14 cellular contexts compared by ENCODE assay signal in the genomic region with DNA sequence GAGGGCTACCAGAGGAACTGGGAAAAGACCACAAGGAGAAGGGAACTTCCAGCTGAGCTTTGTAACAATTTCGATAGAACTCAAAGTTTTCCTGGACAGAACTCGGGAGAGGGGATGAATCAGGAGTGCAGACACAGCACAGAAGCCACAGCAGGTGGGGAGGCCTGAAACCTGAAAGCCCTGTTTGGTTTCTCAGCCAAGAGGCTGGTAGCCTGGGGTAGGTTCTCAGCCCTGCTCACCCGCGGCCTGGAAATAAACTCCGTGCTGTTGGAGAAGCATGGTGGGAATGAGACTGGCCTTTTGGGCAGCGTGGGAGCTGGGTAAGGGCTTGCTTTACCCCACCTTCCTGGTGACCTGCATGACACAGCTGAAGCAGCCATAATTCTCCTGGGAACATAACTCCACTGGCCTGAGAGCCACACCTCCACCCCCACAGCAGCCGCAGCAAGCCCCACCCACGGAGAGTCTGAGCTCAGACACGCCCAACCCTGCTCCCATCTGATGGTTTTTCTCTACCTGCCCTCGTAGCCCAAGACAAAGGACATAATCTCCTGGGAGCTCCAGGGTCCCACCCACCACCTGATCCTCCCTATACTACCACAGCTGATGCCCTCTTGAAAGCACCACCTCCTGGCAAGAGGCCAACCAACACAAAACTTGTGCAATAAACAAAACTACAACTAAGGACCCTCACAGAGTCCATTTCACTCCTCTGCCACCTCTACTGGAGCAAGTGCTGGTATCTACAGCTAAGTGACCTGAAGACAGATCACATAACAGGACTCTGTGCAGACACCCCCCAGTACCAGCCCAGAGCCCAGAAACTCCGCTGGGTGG. TPM values are rescaled to one million over a fixed set of nuclear protein-coding genes. Genes with fewer than 3 reads are reported as not detected.
DNase-seq lines count a peak whose midpoint lies in the region; ATAC-seq, FAIRE-seq and TF ChIP-seq lines count a peak whose summit lies in the region.
"Had no signal": no experiment of that assay in that cellular context is flagged by ENCODE, and none has a peak within 500 bp of the region (broad histone marks: within the 10 kb centered on the region; RNA-seq: fewer than 3 reads in every experiment).

No MANE protein-coding gene starts in this region.

- H3K4me1 ChIP-seq in HUES64 (ENCODE audit: insufficient read depth, low read length) (0 out of 2 replicates have a peak, but pooled peaks cover 7% of the 10 kb centered on the region), neural progenitor cell (peaks cover 16% of the 10 kb centered on the region), osteoblast (ENCODE audit: insufficient read depth, low read length) (peaks cover 10% of the 10 kb centered on the region)

- POLR2A ChIA-PET in WTC11 (lab: Charles Lee) = interaction anchor here (0.5 kb wide), 1 partner anchor 48 kb away, joined by 3 read pairs; no protein-coding TSS in a partner anchor

- no peaks in the 10 kb centered on the region for H3K9me3 Mint-ChIP-seq in WTC11
- no peaks in the 10 kb centered on the region for H3K9me3 Mint-ChIP-seq in neural progenitor cell
- H3K9me3 Mint-ChIP-seq: activated CD4-positive, alpha-beta T cell treated with anti-CD3 and anti-CD28 coated beads, Interleukin-2, amount 10 ng/mL, durations not matched to agents 7 days and 5 days; CD8-positive, alpha-beta T cell had no signal

- H3K27ac Mint-ChIP-seq in WTC11 (no peak overlapping the region; the same call in 1 of the 2 replicates), neural progenitor cell (peak overlapping the region; percentile 44)
- H3K27ac Mint-ChIP-seq: activated CD4-positive, alpha-beta T cell treated with anti-CD3 and anti-CD28 coated beads, Interleukin-2, amount 10 ng/mL, durations not matched to agents 7 days and 5 days; activated naive CD8-positive, alpha-beta T cell; CD8-positive, alpha-beta T cell had no signal

- 70% methylated on average over 11 of the region's 11 CpGs for WGBS in HUES64

- H3K4me3 Mint-ChIP-seq in WTC11 (no peak overlapping the region), neural progenitor cell (peak overlapping the region; percentile 48)
- H3K4me3 Mint-ChIP-seq: activated CD4-positive, alpha-beta T cell treated with anti-CD3 and anti-CD28 coated beads, Interleukin-2, amount 10 ng/mL, durations not matched to agents 7 days and 5 days; activated naive CD8-positive, alpha-beta T cell; CD8-positive, alpha-beta T cell had no signal

- H3K36me3 Mint-ChIP-seq in WTC11 (no peaks in the 10 kb centered on the region), neural progenitor cell (peaks cover 4% of the 10 kb centered on the region)
- H3K36me3 Mint-ChIP-seq: CD8-positive, alpha-beta T cell had no signal

- ATAC-seq in WTC11 = peak; percentile 97
- ATAC-seq in HG03097 (IDR thresholded peaks at IDR 0.05; ENCODE audit: low FRiP score, unreplicated experiment) = no peak
- ATAC-seq: CD8-positive, alpha-beta T cell had no signal

- H3K36me3 ChIP-seq in HUES64 (ENCODE audit: insufficient read depth, low read length) (no peaks in the 10 kb centered on the region), neural progenitor cell (no peaks in the 10 kb centered on the region), osteoblast (ENCODE audit: insufficient read depth, low read length) (no peaks in the 10 kb centered on the region)

- H3K27ac ChIP-seq in HUES64 (ENCODE audit: low read depth, low read length) (peak overlapping the region; percentile 26; the same call in 1 of the 2 replicates), neural progenitor cell (no peak overlapping the region), osteoblast (ENCODE audit: low read depth, low read length) (no peak overlapping the region)

- FAIRE-seq in GM18507 (lab: Jason Lieb, UNC) = peak; percentile 85
- FAIRE-seq: GM12892 had no signal

- no peaks in the 10 kb centered on the region for H3K27me3 Mint-ChIP-seq in WTC11 (ENCODE audit: low read depth)
- H3K27me3 Mint-ChIP-seq in neural progenitor cell (ENCODE audit: insufficient read depth, low read depth) = no peaks in the 10 kb centered on the region
- H3K27me3 Mint-ChIP-seq: activated CD4-positive, alpha-beta T cell treated with anti-CD3 and anti-CD28 coated beads, Interleukin-2, amount 10 ng/mL, durations not matched to agents 7 days and 5 days; activated naive CD8-positive, alpha-beta T cell had no signal

- no peak overlapping the region for H3K4me3 ChIP-seq in HUES64 (ENCODE audit: low read length)
- no peak overlapping the region for H3K4me3 ChIP-seq in neural progenitor cell
- no peak overlapping the region for H3K4me3 ChIP-seq in osteoblast (ENCODE audit: insufficient read depth, low read length)

- H3K79me2 ChIP-seq in neural progenitor cell (ENCODE audit: low read depth) = peaks cover 10% of the 10 kb centered on the region
- H3K79me2 ChIP-seq in osteoblast (ENCODE audit: insufficient read depth, low read length) = peaks cover 8% of the 10 kb centered on the region

- CTCF ChIA-PET in WTC11 (lab: Charles Lee) = no interaction called here

- TF ChIP-seq CTCF in WTC11 (IDR thresholded peaks at IDR 0.05) = no peak
- no peak for TF ChIP-seq CTCF in neural progenitor cell (IDR thresholded peaks at IDR 0.05)
- no peak for TF ChIP-seq CTCF in osteoblast (IDR thresholded peaks at IDR 0.05; ENCODE audit: extremely low read depth, low read depth, low read length)

- H2AFZ ChIP-seq in neural progenitor cell (replicated peaks) (peak overlapping the region; percentile 17), osteoblast (ENCODE audit: low read length) (no peak overlapping the region)

- H3K27me3 ChIP-seq in HUES64 (ENCODE audit: insufficient read depth, low read length) = no peaks in the 10 kb centered on the region
- no peaks in the 10 kb centered on the region for H3K27me3 ChIP-seq in neural progenitor cell
- H3K27me3 ChIP-seq in osteoblast (ENCODE audit: insufficient read depth, low read length) = no peaks in the 10 kb centered on the region

- H4K20me1 ChIP-seq in neural progenitor cell (ENCODE audit: low read depth) (no peaks in the 10 kb centered on the region), osteoblast (ENCODE audit: insufficient read depth, low read length) (peaks cover 4% of the 10 kb centered on the region)

- no peaks in the 10 kb centered on the region for H3K9me3 ChIP-seq in HUES64 (ENCODE audit: insufficient read depth, low read depth, low read length)
- H3K9me3 ChIP-seq in neural progenitor cell (ENCODE audit: low read depth) = no peaks in the 10 kb centered on the region
- H3K9me3 ChIP-seq in osteoblast (ENCODE audit: low read depth, low read length) = no peaks in the 10 kb centered on the region

- no peaks in the 10 kb centered on the region for H3F3A ChIP-seq in neural progenitor cell (ENCODE audit: low read depth)

- H3K4me2 ChIP-seq in neural progenitor cell (peak overlapping the region; percentile 13), osteoblast (ENCODE audit: insufficient read depth, low read length) (no peak overlapping the region)

- no peak for DNase-seq in GM18507 (ENCODE audit: extremely low spot score, insufficient read length, low read depth)
- DNase-seq in WTC11 (ENCODE audit: low spot score) = peak; percentile 28
- DNase-seq in neural progenitor cell (ENCODE audit: low spot score) = peak; percentile 13
- DNase-seq in osteoblast (ENCODE audit: insufficient read length, low spot score, missing footprints) = no peak
- no peak for DNase-seq in activated CD4-positive, alpha-beta T cell treated with anti-CD3 and anti-CD28 coated beads, Interleukin-2, amount 50 U/mL, for 1 hour
- no peak for DNase-seq in NOMO-1 treated with dmso at 0.1 percent for 144 hours (lab: John Stamatoyannopoulos, UW; ENCODE audit: unreplicated experiment)
- DNase-seq: activated CD4-positive, alpha-beta T cell treated with anti-CD3 and anti-CD28 coated beads, Interleukin-2, amount 10 ng/mL, durations not matched to agents 7 days and 5 days; CD8-positive, alpha-beta T cell; hypothalamus; Right ventricle myocardium superior had no signal

- H3K4me1 Mint-ChIP-seq in WTC11 (peaks cover 17% of the 10 kb centered on the region), neural progenitor cell (peaks cover 14% of the 10 kb centered on the region)
- H3K4me1 Mint-ChIP-seq: activated CD4-positive, alpha-beta T cell treated with anti-CD3 and anti-CD28 coated beads, Interleukin-2, amount 10 ng/mL, durations not matched to agents 7 days and 5 days had no signal

- H3K9ac ChIP-seq in HUES64 (ENCODE audit: low read depth, low read length) (no peak overlapping the region), neural progenitor cell (no peak overlapping the region)

TF ChIP-seq in WTC11, 78 proteins besides CTCF, POLR2A, EP300 and RAD21 (continues in another document):
- TF ChIP-seq ZNF121 (CRISPR knock-in tag; IDR thresholded peaks at IDR 0.05) = no peak
- no peak for TF ChIP-seq ZNF232 (CRISPR knock-in tag; IDR thresholded peaks at IDR 0.05)
- TF ChIP-seq ZNF671 (CRISPR knock-in tag; IDR thresholded peaks at IDR 0.05) = no peak
- TF ChIP-seq, protein P1, sequence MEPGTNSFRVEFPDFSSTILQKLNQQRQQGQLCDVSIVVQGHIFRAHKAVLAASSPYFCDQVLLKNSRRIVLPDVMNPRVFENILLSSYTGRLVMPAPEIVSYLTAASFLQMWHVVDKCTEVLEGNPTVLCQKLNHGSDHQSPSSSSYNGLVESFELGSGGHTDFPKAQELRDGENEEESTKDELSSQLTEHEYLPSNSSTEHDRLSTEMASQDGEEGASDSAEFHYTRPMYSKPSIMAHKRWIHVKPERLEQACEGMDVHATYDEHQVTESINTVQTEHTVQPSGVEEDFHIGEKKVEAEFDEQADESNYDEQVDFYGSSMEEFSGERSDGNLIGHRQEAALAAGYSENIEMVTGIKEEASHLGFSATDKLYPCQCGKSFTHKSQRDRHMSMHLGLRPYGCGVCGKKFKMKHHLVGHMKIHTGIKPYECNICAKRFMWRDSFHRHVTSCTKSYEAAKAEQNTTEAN (CRISPR knock-in tag; IDR thresholded peaks at IDR 0.05) = no peak
- TF ChIP-seq, protein P2, sequence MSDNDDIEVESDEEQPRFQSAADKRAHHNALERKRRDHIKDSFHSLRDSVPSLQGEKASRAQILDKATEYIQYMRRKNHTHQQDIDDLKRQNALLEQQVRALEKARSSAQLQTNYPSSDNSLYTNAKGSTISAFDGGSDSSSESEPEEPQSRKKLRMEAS (CRISPR knock-in tag; IDR thresholded peaks at IDR 0.05) = no peak
- TF ChIP-seq PRRX2 (CRISPR knock-in tag; IDR thresholded peaks at IDR 0.05) = no peak
- no peak for TF ChIP-seq CREB1 (CRISPR knock-in tag; IDR thresholded peaks at IDR 0.05)
- no peak for TF ChIP-seq ZBTB21 (CRISPR knock-in tag; IDR thresholded peaks at IDR 0.05; ENCODE audit: borderline replicate concordance)

RNA-seq across cellular contexts. Expression of a gene that starts 52.5 kb away (rescaled TPM):
- polyA plus RNA-seq in HUES64 (2013, experiment 1 of 2) = not detected
- polyA plus RNA-seq in HUES64 (2013, experiment 2 of 2) = not detected
- total RNA-seq in WTC11 (2021) = not detected in 3 replicates
- total RNA-seq in neural progenitor cell (ENCODE audit: low replicate concordance) = not detected in 2 replicates
- total RNA-seq in osteoblast = under 0.01 TPM in 2 replicates
- total RNA-seq: activated CD4-positive, alpha-beta T cell treated with anti-CD3 and anti-CD28 coated beads, Interleukin-2, amount 10 ng/mL, durations not matched to agents 7 days and 5 days; CD8-positive, alpha-beta T cell; Right ventricle myocardium superior had no signal

Comparison
In these comparisons a context has a peak if more than half of its experiments do, and no peak if none do; other contexts are left out.
1. DNase-seq: peak in WTC11 (single experiment) and neural progenitor cell (single experiment); none in GM18507 (single experiment), osteoblast (single experiment), activated CD4-positive, alpha-beta T cell treated with anti-CD3 and anti-CD28 coated beads, Interleukin-2, amount 50 U/mL, for 1 hour (single experiment) and NOMO-1 treated with dmso at 0.1 percent for 144 hours (single experiment).